In genomic region chr5:2833513-2833912, GRCh38 we compare ENCODE assay signal across 19 cellular contexts.
DNase-seq lines count a peak whose midpoint lies in the region; ATAC-seq and TF ChIP-seq lines count a peak whose summit lies in the region.
"Had no signal": no experiment of that assay in that cellular context is flagged by ENCODE, and none has a peak within 500 bp of the region (broad histone marks: within the 10 kb centered on the region; RNA-seq: fewer than 3 reads in every experiment).

No MANE protein-coding gene starts in this region.

- H3F3A ChIP-seq in neural progenitor cell (ENCODE audit: low read depth): no peaks in the 10 kb centered on the region

- H3K4me1 Mint-ChIP-seq in neural progenitor cell: peaks cover 26% of the 10 kb centered on the region

- peak; percentile 11 for DNase-seq in NCI-H526 treated with DMSO at 0.1 percent for 48 hours (lab: John Stamatoyannopoulos, UW)
- peak; percentile 30 for DNase-seq in iPS-NIHi11 (ENCODE audit: low spot score)
- no peak for DNase-seq in neural progenitor cell (ENCODE audit: low spot score)
- no peak for DNase-seq in thyroid gland
- no peak for DNase-seq in T-helper 2 cell
- DNase-seq: C1 segment of cervical spinal cord; Caco-2; CD8-positive, alpha-beta T cell; GDM1; MV-4-11; NCI-H1105; NCI-H1436 treated with DMSO at 0.1 percent for 48 hours; NCI-H187 treated with DMSO at 0.1 percent for 48 hours; NCI-H69; RPMI8226; SHP77 had no signal

- peak overlapping the region; percentile 78 for H3K27ac Mint-ChIP-seq in neural progenitor cell
- H3K27ac Mint-ChIP-seq: CD8-positive, alpha-beta T cell had no signal

- H3K36me3 Mint-ChIP-seq in neural progenitor cell: no peaks in the 10 kb centered on the region
- H3K36me3 Mint-ChIP-seq: CD8-positive, alpha-beta T cell had no signal

- TF ChIP-seq CTCF in neural progenitor cell (IDR thresholded peaks at IDR 0.05) (no peak), thyroid gland (IDR thresholded peaks at IDR 0.05) (no peak)

- H3K4me3 ChIP-seq in neural progenitor cell (no peak overlapping the region), thyroid gland (replicated peaks in 1 of 3) (no peak overlapping the region)
- H3K4me3 ChIP-seq: K562 had no signal

- no peaks in the 10 kb centered on the region for H3K79me2 ChIP-seq in neural progenitor cell (ENCODE audit: low read depth)

- peaks cover 5% of the 10 kb centered on the region for H3K27me3 Mint-ChIP-seq in neural progenitor cell (ENCODE audit: insufficient read depth, low read depth)

- H3K9me3 Mint-ChIP-seq in neural progenitor cell: peaks cover 4% of the 10 kb centered on the region

- H2AFZ ChIP-seq in neural progenitor cell (replicated peaks): no peak overlapping the region

- no peak for TF ChIP-seq POLR2A in thyroid gland (IDR thresholded peaks at IDR 0.05)

- intact Hi-C loops in thyroid gland (cut with DNase I): no loop called here

- H3K27ac ChIP-seq in neural progenitor cell (no peak overlapping the region), thyroid gland (no peak overlapping the region)

- no peak overlapping the region for H3K9ac ChIP-seq in neural progenitor cell

- H3K4me3 Mint-ChIP-seq in neural progenitor cell: peak overlapping the region; percentile 50
- H3K4me3 Mint-ChIP-seq: CD8-positive, alpha-beta T cell had no signal

- 50 to 71% methylated on average over 9 of the region's 9 CpGs for WGBS in thyroid gland, 2 donors

- no peaks in the 10 kb centered on the region for H3K9me3 ChIP-seq in neural progenitor cell (ENCODE audit: low read depth)
- H3K9me3 ChIP-seq in thyroid gland: no peaks in the 10 kb centered on the region
- H3K9me3 ChIP-seq: Caco-2 had no signal

- H3K4me2 ChIP-seq in neural progenitor cell: no peak overlapping the region

- H3K36me3 ChIP-seq in neural progenitor cell (no peaks in the 10 kb centered on the region), thyroid gland (no peaks in the 10 kb centered on the region)

- ATAC-seq in GM19035 (IDR thresholded peaks at IDR 0.05; ENCODE audit: unreplicated experiment): no peak
- no peak for ATAC-seq in HG02623 (IDR thresholded peaks at IDR 0.05; ENCODE audit: unreplicated experiment)
- ATAC-seq: CD8-positive, alpha-beta T cell; K562 had no signal

- H3K4me1 ChIP-seq in neural progenitor cell: peaks cover 7% of the 10 kb centered on the region
- no peaks in the 10 kb centered on the region for H3K4me1 ChIP-seq in thyroid gland

- no peaks in the 10 kb centered on the region for H4K20me1 ChIP-seq in neural progenitor cell (ENCODE audit: low read depth)

- H3K27me3 ChIP-seq in neural progenitor cell (no peaks in the 10 kb centered on the region), thyroid gland (no peaks in the 10 kb centered on the region)

Comparison
In these comparisons a context has a peak if more than half of its experiments do, and no peak if none do; other contexts are left out.
1. DNase-seq: peak in NCI-H526 treated with DMSO at 0.1 percent for 48 hours (single experiment) and iPS-NIHi11 (single experiment); none in neural progenitor cell (single experiment), thyroid gland (0 of 2) and T-helper 2 cell (0 of 5).